In the genomic region with DNA sequence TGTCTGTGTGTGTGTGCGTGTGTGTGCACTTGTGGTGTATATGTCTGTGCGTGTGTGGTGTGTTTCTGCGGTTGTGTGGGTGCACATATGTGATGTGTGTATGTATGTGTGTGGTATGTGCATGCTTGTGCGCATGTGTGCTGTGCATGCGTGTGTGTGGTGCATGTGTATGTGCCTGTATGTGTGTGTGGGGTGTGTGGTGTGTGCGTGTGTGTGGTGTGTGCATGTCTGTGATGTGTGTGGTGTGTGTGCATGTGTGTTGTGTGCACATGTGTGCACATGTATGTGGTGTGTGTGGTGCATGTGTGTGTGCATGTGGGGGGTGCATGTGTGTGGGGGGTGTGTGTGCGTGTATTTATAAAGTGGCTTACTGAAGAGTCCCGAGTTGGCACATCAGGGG, we compare ENCODE assay signal across 2 cellular contexts.
A peak's percentile ranks its signal among the peaks of the same experiment; 100 is the strongest.
TF ChIP-seq lines count a peak whose summit lies in the region.

No MANE protein-coding gene starts in this region.

TF ChIP-seq in HEK293, 187 proteins besides CTCF, POLR2A, EP300 and RAD21:
- TF ChIP-seq, protein P1, sequence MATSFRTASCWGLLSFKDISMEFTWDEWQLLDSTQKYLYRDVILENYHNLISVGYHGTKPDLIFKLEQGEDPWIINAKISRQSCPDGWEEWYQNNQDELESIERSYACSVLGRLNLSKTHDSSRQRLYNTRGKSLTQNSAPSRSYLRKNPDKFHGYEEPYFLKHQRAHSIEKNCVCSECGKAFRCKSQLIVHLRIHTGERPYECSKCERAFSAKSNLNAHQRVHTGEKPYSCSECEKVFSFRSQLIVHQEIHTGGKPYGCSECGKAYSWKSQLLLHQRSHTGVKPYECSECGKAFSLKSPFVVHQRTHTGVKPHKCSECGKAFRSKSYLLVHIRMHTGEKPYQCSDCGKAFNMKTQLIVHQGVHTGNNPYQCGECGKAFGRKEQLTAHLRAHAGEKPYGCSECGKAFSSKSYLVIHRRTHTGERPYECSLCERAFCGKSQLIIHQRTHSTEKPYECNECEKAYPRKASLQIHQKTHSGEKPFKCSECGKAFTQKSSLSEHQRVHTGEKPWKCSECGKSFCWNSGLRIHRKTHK (tag by site-specific recombination; IDR thresholded peaks at IDR 0.05): 0 out of 2 replicates have a peak, but pooled peaks have one; percentile 20
- TF ChIP-seq, protein P2, sequence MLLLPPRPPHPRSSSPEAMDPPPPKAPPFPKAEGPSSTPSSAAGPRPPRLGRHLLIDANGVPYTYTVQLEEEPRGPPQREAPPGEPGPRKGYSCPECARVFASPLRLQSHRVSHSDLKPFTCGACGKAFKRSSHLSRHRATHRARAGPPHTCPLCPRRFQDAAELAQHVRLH (tag by site-specific recombination; IDR thresholded peaks at IDR 0.05): no peak
- TF ChIP-seq, protein P3, sequence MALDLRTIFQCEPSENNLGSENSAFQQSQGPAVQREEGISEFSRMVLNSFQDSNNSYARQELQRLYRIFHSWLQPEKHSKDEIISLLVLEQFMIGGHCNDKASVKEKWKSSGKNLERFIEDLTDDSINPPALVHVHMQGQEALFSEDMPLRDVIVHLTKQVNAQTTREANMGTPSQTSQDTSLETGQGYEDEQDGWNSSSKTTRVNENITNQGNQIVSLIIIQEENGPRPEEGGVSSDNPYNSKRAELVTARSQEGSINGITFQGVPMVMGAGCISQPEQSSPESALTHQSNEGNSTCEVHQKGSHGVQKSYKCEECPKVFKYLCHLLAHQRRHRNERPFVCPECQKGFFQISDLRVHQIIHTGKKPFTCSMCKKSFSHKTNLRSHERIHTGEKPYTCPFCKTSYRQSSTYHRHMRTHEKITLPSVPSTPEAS (tag by site-specific recombination; IDR thresholded peaks at IDR 0.05): peak; percentile 94
- TF ChIP-seq ZFP37 (tag by site-specific recombination; IDR thresholded peaks at IDR 0.05): no peak

TF ChIP-seq in GM12878, 131 proteins besides CTCF, POLR2A, EP300 and RAD21:
- TF ChIP-seq SREBF1 (IDR thresholded peaks at IDR 0.05; ENCODE audit: low read length) (no peak), KLF5 (IDR thresholded peaks at IDR 0.05; ENCODE audit: partially characterized antibody) (no peak), HDGF (IDR thresholded peaks at IDR 0.05) (0 out of 2 replicates have a peak, but pooled peaks have one; percentile 48)
- TF ChIP-seq, protein P4, sequence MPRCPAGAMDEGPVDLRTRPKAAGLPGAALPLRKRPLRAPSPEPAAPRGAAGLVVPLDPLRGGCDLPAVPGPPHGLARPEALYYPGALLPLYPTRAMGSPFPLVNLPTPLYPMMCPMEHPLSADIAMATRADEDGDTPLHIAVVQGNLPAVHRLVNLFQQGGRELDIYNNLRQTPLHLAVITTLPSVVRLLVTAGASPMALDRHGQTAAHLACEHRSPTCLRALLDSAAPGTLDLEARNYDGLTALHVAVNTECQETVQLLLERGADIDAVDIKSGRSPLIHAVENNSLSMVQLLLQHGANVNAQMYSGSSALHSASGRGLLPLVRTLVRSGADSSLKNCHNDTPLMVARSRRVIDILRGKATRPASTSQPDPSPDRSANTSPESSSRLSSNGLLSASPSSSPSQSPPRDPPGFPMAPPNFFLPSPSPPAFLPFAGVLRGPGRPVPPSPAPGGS (IDR thresholded peaks at IDR 0.05; ENCODE audit: borderline replicate concordance, insufficient read depth, low read depth, low read length, poor library complexity, severe bottlenecking): peak; percentile 64
